In the genomic region with DNA sequence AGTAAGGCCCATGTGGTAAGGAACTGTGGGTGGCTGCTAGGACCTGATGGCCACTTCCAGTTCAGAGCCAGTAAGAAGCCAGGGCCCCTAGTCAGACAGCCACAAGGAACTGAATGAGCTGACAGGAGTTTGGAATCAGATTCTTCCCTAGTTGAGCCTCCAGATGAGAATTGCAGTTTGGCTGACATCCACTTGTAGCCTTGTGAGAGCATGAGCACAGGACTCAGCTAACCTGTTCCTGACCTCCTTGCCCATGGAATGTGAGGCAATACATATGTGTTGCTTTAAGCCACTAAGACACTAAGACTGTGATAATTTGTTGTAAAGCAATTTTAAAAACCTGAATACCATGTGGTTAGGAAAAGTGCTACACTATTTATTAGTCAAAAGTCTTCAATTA, we compare ENCODE assay signal across 14 cellular contexts. TPM values are rescaled to one million over a fixed set of nuclear protein-coding genes. Genes with fewer than 3 reads are reported as not detected.
DNase-seq lines count a peak whose midpoint lies in the region; ATAC-seq, FAIRE-seq and TF ChIP-seq lines count a peak whose summit lies in the region.
"Had no signal": no experiment of that assay in that cellular context is flagged by ENCODE, and none has a peak within 500 bp of the region (broad histone marks: within the 10 kb centered on the region; RNA-seq: fewer than 3 reads in every experiment).

No MANE protein-coding gene starts in this region.

- CTCF ChIA-PET in activated naive CD4-positive, alpha-beta T cell treated with anti-CD3 and anti-CD28 coated beads for 36 hours (lab: Charles Lee), result interaction anchor here (1.1 to 2.2 kb wide), 4 partner anchors 9 to 59 kb away, joined by 4 to 10 read pairs (median 6); no protein-coding TSS in a partner anchor
- CTCF ChIA-PET in H1 (lab: Charles Lee; ENCODE audit: partially characterized antibody), result interaction anchor here (1.7 to 3.3 kb wide), 2 partner anchors 9 to 12 kb away, joined by 5 to 18 read pairs; no protein-coding TSS in a partner anchor
- CTCF ChIA-PET in RWPE1 (lab: Yijun Ruan, JAX), result no interaction called here

- H3K4me2 ChIP-seq in H1 (ENCODE audit: insufficient read depth in 1 of 2, low read depth in 2 of 2, low read length in 2 of 2), result no peak overlapping the region; a peak in 1 of 4 replicates

- peaks cover 0 to 5% of the 10 kb centered on the region in 2 experiments for H4K20me1 ChIP-seq in H1 (replicated peaks in 1 of 2; ENCODE audit: control insufficient read depth in 1 of 2, insufficient read depth in 2 of 2, low read length in 2 of 2)

- no peak overlapping the region for H3K14ac ChIP-seq in H1 (ENCODE audit: insufficient read length)

- TF ChIP-seq RAD21 in H1 (IDR thresholded peaks at IDR 0.05 in 1 of 2, conservative IDR thresholded peaks at IDR 0.05 in 1 of 2; ENCODE audit: low read depth in 2 of 2, low read length in 2 of 2), result no peak

- no peak overlapping the region for H3K18ac ChIP-seq in H1 (ENCODE audit: extremely low read depth, low read length)

- no peak overlapping the region for H2BK15ac ChIP-seq in H1 (ENCODE audit: low read length)

- ATAC-seq in activated naive CD4-positive, alpha-beta T cell treated with anti-CD3 and anti-CD28 coated beads, Interleukin-2, amount 50 U/mL, for 72 hours, result no peak
- ATAC-seq in stimulated activated effector memory CD8-positive, alpha-beta T cell treated with anti-CD3 and anti-CD28 coated beads, Interleukin-12 subunit alpha, Interleukin-12 subunit beta, amount 100 ng/mL, for 72 hours, result no peak

- H3K36me3 Mint-ChIP-seq in activated naive CD4-positive, alpha-beta T cell treated with anti-CD3 and anti-CD28 coated beads for 36 hours (ENCODE audit: low read depth), result peaks cover 4% of the 10 kb centered on the region
- H3K36me3 Mint-ChIP-seq in activated naive CD4-positive, alpha-beta T cell treated with anti-CD3 and anti-CD28 coated beads, Interleukin-2, amount 50 U/mL, for 72 hours, result peaks cover 27% of the 10 kb centered on the region in 2 donors
- peaks cover 18% of the 10 kb centered on the region for H3K36me3 Mint-ChIP-seq in stimulated activated effector memory CD8-positive, alpha-beta T cell treated with anti-CD3 and anti-CD28 coated beads, Interleukin-12 subunit alpha, Interleukin-12 subunit beta, amount 100 ng/mL, for 72 hours

- peak overlapping the region; percentile 4 for H3K4me3 Mint-ChIP-seq in activated naive CD4-positive, alpha-beta T cell treated with anti-CD3 and anti-CD28 coated beads for 36 hours
- H3K4me3 Mint-ChIP-seq in stimulated activated effector memory CD8-positive, alpha-beta T cell treated with anti-CD3 and anti-CD28 coated beads, Interleukin-12 subunit alpha, Interleukin-12 subunit beta, amount 100 ng/mL, for 72 hours, result peak overlapping the region; percentile 88

- no peak overlapping the region for H3K4me3 ChIP-seq in H1 (ENCODE audit: extremely low read depth in 1 of 4, insufficient read depth in 2 of 4, low read depth in 3 of 4, low read length in 4 of 4)
- no peak overlapping the region for H3K4me3 ChIP-seq in uterus
- H3K4me3 ChIP-seq in thyroid gland (replicated peaks in 1 of 3), result no peak overlapping the region

- H3K9me3 ChIP-seq in H1 (ENCODE audit: insufficient read depth in 2 of 2, low read depth in 1 of 2, low read length in 1 of 2), result no peaks in the 10 kb centered on the region
- H3K9me3 ChIP-seq in uterus, result no peaks in the 10 kb centered on the region
- no peaks in the 10 kb centered on the region for H3K9me3 ChIP-seq in thyroid gland

- no peak overlapping the region for H2BK12ac ChIP-seq in H1 (ENCODE audit: low read depth, low read length)

- POLR2A ChIA-PET in H1 (lab: Charles Lee; ENCODE audit: partially characterized antibody), result interaction anchor here (2.8 kb wide), 1 partner anchor 11 kb away, joined by 23 read pairs; the partner anchor contains the start of gene TXNL1
- POLR2A ChIA-PET in RWPE1 (lab: Yijun Ruan, JAX; ENCODE audit: low non-redundant PET), result no interaction called here

- no peak for TF ChIP-seq EP300 in H1 (IDR thresholded peaks at IDR 0.05; ENCODE audit: borderline replicate concordance in 1 of 2, low read depth in 2 of 2, low read length in 2 of 2)

- TF ChIP-seq CTCF in H1 (IDR thresholded peaks at IDR 0.05; ENCODE audit: control extremely low read depth in 1 of 3, insufficient read depth in 1 of 3, low read depth in 1 of 3, low read length in 3 of 3), result no peak
- TF ChIP-seq CTCF in uterus (IDR thresholded peaks at IDR 0.05), result no peak
- no peak for TF ChIP-seq CTCF in RWPE1 (conservative IDR thresholded peaks at IDR 0.05; ENCODE audit: low read depth)
- no peak for TF ChIP-seq CTCF in thyroid gland (IDR thresholded peaks at IDR 0.05)

- peaks cover 0 to 27% of the 10 kb centered on the region in 2 experiments; a peak in 2 of 4 replicates for H3K79me2 ChIP-seq in H1 (ENCODE audit: control insufficient read depth in 1 of 2, insufficient read depth in 2 of 2, low read length in 2 of 2)

- peaks cover 32% of the 10 kb centered on the region for H3K4me1 Mint-ChIP-seq in activated naive CD4-positive, alpha-beta T cell treated with anti-CD3 and anti-CD28 coated beads for 36 hours (ENCODE audit: low read depth)
- peaks cover 69% of the 10 kb centered on the region for H3K4me1 Mint-ChIP-seq in stimulated activated effector memory CD8-positive, alpha-beta T cell treated with anti-CD3 and anti-CD28 coated beads, Interleukin-12 subunit alpha, Interleukin-12 subunit beta, amount 100 ng/mL, for 72 hours

- no peak overlapping the region for H3K56ac ChIP-seq in H1 (replicated peaks; ENCODE audit: insufficient read length, low read depth, low read length)

- peaks cover 4% of the 10 kb centered on the region; the same call in 1 of the 2 replicates for H3K79me1 ChIP-seq in H1 (ENCODE audit: low read depth, low read length)

- H2BK20ac ChIP-seq in H1 (ENCODE audit: low read length), result no peak overlapping the region

- peak overlapping the region; percentile 70 for H3K4ac ChIP-seq in H1 (replicated peaks; ENCODE audit: insufficient read length, low read depth, low read length)

- H2BK120ac ChIP-seq in H1 (replicated peaks; ENCODE audit: low read depth, low read length), result no peak overlapping the region

- no peak overlapping the region for H2AK5ac ChIP-seq in H1 (ENCODE audit: low read depth, low read length)

- intact Hi-C loops in activated naive CD4-positive, alpha-beta T cell treated with anti-CD3 and anti-CD28 coated beads for 36 hours (cut with micrococcal nuclease), result loop anchor here (5.0 to 10.0 kb wide), 2 partner anchors 787 to 1185 kb away; partner anchors contain the start of gene ONECUT2
- intact Hi-C loops in uterus (cut with DNase I; ENCODE audit: low total_unique reads), result no loop called here
- intact Hi-C loops in thyroid gland (cut with DNase I), result no loop called here

- H3K23me2 ChIP-seq in H1 (ENCODE audit: low read depth, low read length), result peaks cover 9% of the 10 kb centered on the region

- H4K5ac ChIP-seq in H1 (ENCODE audit: insufficient read length, low read depth, low read length), result peak overlapping the region; percentile 15

- no peak for FAIRE-seq in H1 (lab: Jason Lieb, UNC)
- FAIRE-seq: kidney had no signal

- no peak overlapping the region for H3K23ac ChIP-seq in H1 (ENCODE audit: insufficient read length)

- H4K91ac ChIP-seq in H1 (replicated peaks; ENCODE audit: insufficient read length, low read length), result no peak overlapping the region

- H3K9ac ChIP-seq in H1 (replicated peaks in 1 of 4; ENCODE audit: extremely low read depth in 1 of 4, low read depth in 3 of 4, low read length in 3 of 4), result no peak overlapping the region

- H3K4me1 ChIP-seq in H1 (replicated peaks in 1 of 4; ENCODE audit: control insufficient read depth in 3 of 4, insufficient read depth in 4 of 4, low read length in 3 of 4) (peaks cover 0 to 2% (median 0%) of the 10 kb centered on the region in 4 experiments; a peak in 1 of 7 replicates), uterus (peaks cover 0 to 6% of the 10 kb centered on the region in 2 donors), thyroid gland (peaks cover 0 to 9% of the 10 kb centered on the region in 2 donors)

- H3K27ac Mint-ChIP-seq in activated naive CD4-positive, alpha-beta T cell treated with anti-CD3 and anti-CD28 coated beads for 36 hours, result no peak overlapping the region
- peak overlapping the region in 1 of 2 donors; percentile 97 for H3K27ac Mint-ChIP-seq in activated naive CD4-positive, alpha-beta T cell treated with anti-CD3 and anti-CD28 coated beads, Interleukin-2, amount 50 U/mL, for 72 hours
- H3K27ac Mint-ChIP-seq in stimulated activated effector memory CD8-positive, alpha-beta T cell treated with anti-CD3 and anti-CD28 coated beads, Interleukin-12 subunit alpha, Interleukin-12 subunit beta, amount 100 ng/mL, for 72 hours, result peak overlapping the region; percentile 98

- no peak overlapping the region for H2AFZ ChIP-seq in H1 (ENCODE audit: low read length)

- TF ChIP-seq POLR2A in H1 (IDR thresholded peaks at IDR 0.05; ENCODE audit: control extremely low read depth in 1 of 2, low read depth in 2 of 2, low read length in 2 of 2) (no peak), uterus (IDR thresholded peaks at IDR 0.05) (no peak), thyroid gland (IDR thresholded peaks at IDR 0.05) (no peak)

- H3K27ac ChIP-seq in H1 (ENCODE audit: low read depth, low read length) (no peak overlapping the region), uterus (no peak overlapping the region), RWPE1 (no peak overlapping the region), thyroid gland (no peak overlapping the region)
- H3K27ac ChIP-seq: foreskin keratinocyte had no signal

- DNase-seq in activated naive CD4-positive, alpha-beta T cell treated with anti-CD3 and anti-CD28 coated beads for 36 hours, result no peak
- DNase-seq in activated naive CD4-positive, alpha-beta T cell treated with anti-CD3 and anti-CD28 coated beads, Interleukin-2, amount 50 U/mL, for 72 hours (ENCODE audit: low spot score in 2 of 2), result no peak
- DNase-seq in OCI-M1 (lab: John Stamatoyannopoulos, UW), result peak; percentile 30
- DNase-seq in H1 (ENCODE audit: low read depth in 1 of 2, low spot score in 2 of 2), result no peak
- DNase-seq in stimulated activated effector memory CD8-positive, alpha-beta T cell treated with anti-CD3 and anti-CD28 coated beads, Interleukin-12 subunit alpha, Interleukin-12 subunit beta, amount 100 ng/mL, for 72 hours (ENCODE audit: low spot score in 2 of 2), result no peak
- DNase-seq in uterus, result no peak
- no peak for DNase-seq in RWPE1 (ENCODE audit: low spot score)
- no peak for DNase-seq in thyroid gland
- DNase-seq: activated naive CD8-positive, alpha-beta T cell treated with anti-CD3 and anti-CD28 coated beads, Interleukin-2, amount 10 ng/mL, durations not matched to agents 7 days and 5 days; cortex of kidney; foreskin keratinocyte; kidney; NCI-H1105 treated with DMSO at 0.1 percent for 48 hours; SW 1271 had no signal

- H3K27me3 ChIP-seq in H1 (replicated peaks in 1 of 4; ENCODE audit: control insufficient read depth in 3 of 4, extremely low read depth in 1 of 4, insufficient read depth in 3 of 4, low read length in 3 of 4) (no peaks in the 10 kb centered on the region), uterus (no peaks in the 10 kb centered on the region), thyroid gland (no peaks in the 10 kb centered on the region)
- H3K27me3 ChIP-seq: foreskin keratinocyte had no signal

- H4K8ac ChIP-seq in H1 (ENCODE audit: extremely low read depth, insufficient read depth, low read length), result no peak overlapping the region; the same call in 1 of the 2 replicates

- no peaks in the 10 kb centered on the region for H3K27me3 Mint-ChIP-seq in activated naive CD4-positive, alpha-beta T cell treated with anti-CD3 and anti-CD28 coated beads for 36 hours (ENCODE audit: low read depth)
- H3K27me3 Mint-ChIP-seq: activated naive CD8-positive, alpha-beta T cell treated with anti-CD3 and anti-CD28 coated beads, Interleukin-2, amount 10 ng/mL, durations not matched to agents 7 days and 5 days had no signal

- no peak overlapping the region for H2BK5ac ChIP-seq in H1 (ENCODE audit: low read depth, low read length)

- no peaks in the 10 kb centered on the region for H3K9me3 Mint-ChIP-seq in activated naive CD4-positive, alpha-beta T cell treated with anti-CD3 and anti-CD28 coated beads for 36 hours
- H3K9me3 Mint-ChIP-seq in activated naive CD4-positive, alpha-beta T cell treated with anti-CD3 and anti-CD28 coated beads, Interleukin-2, amount 50 U/mL, for 72 hours, result peaks cover 5 to 14% of the 10 kb centered on the region in 2 donors
- peaks cover 5% of the 10 kb centered on the region for H3K9me3 Mint-ChIP-seq in stimulated activated effector memory CD8-positive, alpha-beta T cell treated with anti-CD3 and anti-CD28 coated beads, Interleukin-12 subunit alpha, Interleukin-12 subunit beta, amount 100 ng/mL, for 72 hours
- H3K9me3 Mint-ChIP-seq: activated naive CD8-positive, alpha-beta T cell treated with anti-CD3 and anti-CD28 coated beads, Interleukin-2, amount 10 ng/mL, durations not matched to agents 7 days and 5 days had no signal

- H3K36me3 ChIP-seq in H1 (ENCODE audit: control insufficient read depth in 2 of 4, insufficient read depth in 4 of 4, low read length in 3 of 4) (no peaks in the 10 kb centered on the region), uterus (no peaks in the 10 kb centered on the region), thyroid gland (no peaks in the 10 kb centered on the region)

RNA-seq across cellular contexts. Expression of gene WDR7, which starts 1.1 kb away (rescaled TPM):
- total RNA-seq in activated naive CD4-positive, alpha-beta T cell treated with anti-CD3 and anti-CD28 coated beads for 36 hours, result 10 to 100 TPM; 17.3 to 19.5 TPM
- 10 to 100 TPM; 21.9 to 33.7 TPM for total RNA-seq in activated naive CD4-positive, alpha-beta T cell treated with anti-CD3 and anti-CD28 coated beads, Interleukin-2, amount 50 U/mL, for 72 hours
- total RNA-seq in H1 (2021; fragmentation: NEBNext Ultra II Directional; extraction: Animal tissue kit (Norgen Biotek cat#: 25700)), result 15.2 and 16.5 TPM in 2 replicates
- polyA plus RNA-seq in H1 (2011; rRNA removed), result 5.5 and 9.1 TPM in 2 replicates
- polyA plus RNA-seq in H1 (2011; cell fraction: cytosol; rRNA removed), result 6.3 TPM
- 18.9 TPM for polyA plus RNA-seq in H1 (2011; cell fraction: nucleus; rRNA removed)
- 5.5 to 8.4 TPM (median 6.8 TPM) in 4 replicates for polyA plus RNA-seq in H1 (2012, experiment 1 of 2)
- 0.14 TPM for polyA plus RNA-seq in H1 (2012, experiment 2 of 2)
- polyA plus RNA-seq in H1 (2013, experiment 1 of 2), result 5.0 TPM
- 6.4 TPM for polyA plus RNA-seq in H1 (2013, experiment 2 of 2)
- 76.0 and 88.4 TPM in 2 replicates for polyA minus RNA-seq in H1 (2011; rRNA and poly(A)+ RNA removed)
- 22.9 TPM for polyA minus RNA-seq in H1 (2011; cell fraction: cytosol; rRNA and poly(A)+ RNA removed)
- polyA minus RNA-seq in H1 (2011; cell fraction: nucleus; rRNA and poly(A)+ RNA removed), result 73.3 TPM
- total RNA-seq in uterus (10 to 100 TPM; 19.2 to 66.2 (median 33.8) TPM), thyroid gland (10 to 100 TPM; 42.0 to 88.8 (median 49.6) TPM)

RNA-seq across cellular contexts. Expression of gene TXNL1, which starts 11.7 kb away (rescaled TPM):
- 10 to 100 TPM; 64.1 to 68.6 TPM for total RNA-seq in activated naive CD4-positive, alpha-beta T cell treated with anti-CD3 and anti-CD28 coated beads for 36 hours
- total RNA-seq in activated naive CD4-positive, alpha-beta T cell treated with anti-CD3 and anti-CD28 coated beads, Interleukin-2, amount 50 U/mL, for 72 hours, result 10 to 100 TPM; 66.4 to 85.4 TPM
- 85.8 and 87.4 TPM in 2 replicates for total RNA-seq in H1 (2021; fragmentation: NEBNext Ultra II Directional; extraction: Animal tissue kit (Norgen Biotek cat#: 25700))
- polyA plus RNA-seq in H1 (2011; rRNA removed), result 25.0 and 35.1 TPM in 2 replicates
- 47.1 TPM for polyA plus RNA-seq in H1 (2011; cell fraction: cytosol; rRNA removed)
- 17.4 TPM for polyA plus RNA-seq in H1 (2011; cell fraction: nucleus; rRNA removed)
- polyA plus RNA-seq in H1 (2012, experiment 1 of 2), result 55.5 to 96.5 TPM (median 60.8 TPM) in 4 replicates
- 49.8 TPM for polyA plus RNA-seq in H1 (2012, experiment 2 of 2)
- polyA plus RNA-seq in H1 (2013, experiment 1 of 2), result 81.4 TPM
- polyA plus RNA-seq in H1 (2013, experiment 2 of 2), result 82.6 TPM
- polyA minus RNA-seq in H1 (2011; rRNA and poly(A)+ RNA removed), result 25.7 and 31.2 TPM in 2 replicates
- 12.8 TPM for polyA minus RNA-seq in H1 (2011; cell fraction: cytosol; rRNA and poly(A)+ RNA removed)
- 25.8 TPM for polyA minus RNA-seq in H1 (2011; cell fraction: nucleus; rRNA and poly(A)+ RNA removed)
- total RNA-seq in uterus (10 to 100 TPM in 2 of 4 donors, 1 to 10 TPM in 2; 5.6 to 67.3 (median 37.1) TPM), thyroid gland (100 to 1,000 TPM; 151 to 242 (median 168) TPM)
